ENCODE assay signal across 22 cellular contexts in genomic region chr5:64900618-64901017, GRCh38.
DNase-seq lines count a peak whose midpoint lies in the region; ATAC-seq, FAIRE-seq and TF ChIP-seq lines count a peak whose summit lies in the region.
"Had no signal": no experiment of that assay in that cellular context is flagged by ENCODE, and none has a peak within 500 bp of the region (broad histone marks: within the 10 kb centered on the region; RNA-seq: fewer than 3 reads in every experiment).

No MANE protein-coding gene starts in this region.

- H3K4me3 ChIP-seq in GM12878 (no peak overlapping the region), hepatocyte (no peak overlapping the region), HAP-1 (no peak overlapping the region)

- H3K36me3 ChIP-seq in GM12878 (ENCODE audit: control insufficient read depth in 2 of 2, insufficient read depth in 2 of 2, low read length in 1 of 2): no peaks in the 10 kb centered on the region
- no peaks in the 10 kb centered on the region for H3K36me3 ChIP-seq in hepatocyte (replicated peaks; ENCODE audit: insufficient read depth, low read depth)
- H3K36me3 ChIP-seq in HAP-1 (replicated peaks): no peaks in the 10 kb centered on the region

- H3K79me2 ChIP-seq in GM12878 (ENCODE audit: control insufficient read depth, insufficient read depth, low read length) (no peaks in the 10 kb centered on the region), hepatocyte (no peaks in the 10 kb centered on the region)

- intact Hi-C loops in GM12878 (cut with micrococcal nuclease; ENCODE audit: unreplicated experiment): no loop called here
- intact Hi-C loops in head of caudate nucleus (cut with DNase I): no loop called here

- 96% methylated on average over 2 of the region's 2 CpGs for WGBS in GM12878 (ENCODE audit: insufficient coverage, insufficient replicate concordance, low lambda C conversion rate, missing lambda C conversion rate)
- 72% methylated on average over 2 of the region's 2 CpGs for WGBS in hepatocyte (ENCODE audit: low lambda C conversion rate, missing lambda C conversion rate)

- DNase-seq in DMS53 (lab: John Stamatoyannopoulos, UW): peak; percentile 75
- DNase-seq in NCI-H146 (lab: John Stamatoyannopoulos, UW): peak; percentile 4
- DNase-seq in GM12878 (ENCODE audit: low read depth, low spot score): no peak
- peak; percentile 10 for DNase-seq in hepatocyte (ENCODE audit: low spot score)
- no peak for DNase-seq in HAP-1 (ENCODE audit: low spot score in 2 of 2)
- no peak for DNase-seq in head of caudate nucleus
- DNase-seq: AML-193; Calu3; CD4-positive, CD25-positive, alpha-beta regulatory T cell; DND-41; GF-D8; HFFc6; MM.1S; NCI-H1105; NCI-H1930; NCI-H524; NK-92 treated with Interleukin-12 subunit alpha and Interleukin-12 subunit beta, amount 100 ng/mL, for 24 hours; OCI-M1; SK-N-SH had no signal

- H2AFZ ChIP-seq in GM12878 (ENCODE audit: control insufficient read depth, low read depth, low read length) (no peak overlapping the region), hepatocyte (no peak overlapping the region)

- H3K4me1 ChIP-seq in GM12878 (ENCODE audit: control insufficient read depth, insufficient read depth, low read length): no peaks in the 10 kb centered on the region
- H3K4me1 ChIP-seq in hepatocyte (ENCODE audit: insufficient read depth): no peaks in the 10 kb centered on the region
- H3K4me1 ChIP-seq in HAP-1: no peaks in the 10 kb centered on the region

- in situ Hi-C loops in GM12878 (cut with MboI) (no loop called here), HAP-1 (cut with MboI; ENCODE audit: low sequenced_read_pairs) (no loop called here)

- TF ChIP-seq CTCF in GM12878 (IDR thresholded peaks at IDR 0.05 in 2 of 3, conservative IDR thresholded peaks at IDR 0.05 in 1 of 3; ENCODE audit: control insufficient read depth in 2 of 3, extremely low read depth in 1 of 3, insufficient read depth in 1 of 3, low read depth in 3 of 3, low read length in 3 of 3): no peak
- TF ChIP-seq CTCF in hepatocyte (IDR thresholded peaks at IDR 0.05; ENCODE audit: poor library complexity): no peak

- H3K9me2 ChIP-seq in hepatocyte (replicated peaks; ENCODE audit: insufficient read depth): no peaks in the 10 kb centered on the region
- H3K9me2 ChIP-seq: SK-N-SH had no signal

- FAIRE-seq in GM12878 (lab: Jason Lieb, UNC): no peak
- FAIRE-seq: H1 had no signal

- POLR2A ChIA-PET in GM12878 (lab: Charles Lee): interaction anchor here (0.6 kb wide), 2 partner anchors 8 to 42 kb away, joined by 3 read pairs; no protein-coding TSS in a partner anchor

- CTCF ChIA-PET in GM12878 (lab: Yijun Ruan, JAX): no interaction called here

- SMC1A ChIA-PET in GM12878 (lab: Charles Lee; ENCODE audit: uncharacterized antibody, unreplicated experiment): interaction anchor here (1.5 kb wide), 1 partner anchor 31 kb away, joined by 4 read pairs; no protein-coding TSS in a partner anchor

- RAD21 ChIA-PET in GM12878 (lab: Charles Lee; ENCODE audit: unreplicated experiment): no interaction called here

- H3K27ac ChIP-seq in GM12878 (ENCODE audit: control insufficient read depth, insufficient read depth): no peak overlapping the region
- no peak overlapping the region for H3K27ac ChIP-seq in hepatocyte
- H3K27ac ChIP-seq: KMS-11 had no signal

- H3K27me3 ChIP-seq in GM12878 (replicated peaks in 1 of 2; ENCODE audit: control insufficient read depth in 2 of 2, insufficient read depth in 2 of 2, low read length in 1 of 2): no peaks in the 10 kb centered on the region
- H3K27me3 ChIP-seq in hepatocyte: no peaks in the 10 kb centered on the region
- no peaks in the 10 kb centered on the region for H3K27me3 ChIP-seq in HAP-1 (ENCODE audit: low read depth)

- H3K9ac ChIP-seq in GM12878 (ENCODE audit: control insufficient read depth, insufficient read depth, low read length): no peak overlapping the region
- H3K9ac ChIP-seq: KMS-11, SK-N-SH had no signal

- TF ChIP-seq EP300 in GM12878 (IDR thresholded peaks at IDR 0.05; ENCODE audit: borderline replicate concordance in 1 of 2, control insufficient read depth in 1 of 2, low read depth in 2 of 2, low read length in 2 of 2): no peak

- H3K9me3 ChIP-seq in GM12878 (replicated peaks; ENCODE audit: control insufficient read depth, insufficient read depth, low read length) (no peaks in the 10 kb centered on the region; the same call in 2 of the 3 replicates), hepatocyte (ENCODE audit: low read depth) (no peaks in the 10 kb centered on the region), HAP-1 (no peaks in the 10 kb centered on the region)
- H3K9me3 ChIP-seq: SK-N-SH had no signal

- H4K20me1 ChIP-seq in GM12878 (ENCODE audit: control insufficient read depth, insufficient read depth) (no peaks in the 10 kb centered on the region), hepatocyte (ENCODE audit: insufficient read depth, poor library complexity, severe bottlenecking) (no peaks in the 10 kb centered on the region)

- TF ChIP-seq RAD21 in GM12878 (IDR thresholded peaks at IDR 0.05; ENCODE audit: insufficient read depth, low read depth, low read length): no peak

- no TSS peak for BruUV-seq in GM12878 (replicated peaks; lab: Mats Ljungman, UMichigan)

- TF ChIP-seq POLR2A in GM12878 (IDR thresholded peaks at IDR 0.05; ENCODE audit: low read depth, low read length): no peak

- ATAC-seq in GM12878: peak; percentile 32; the same call in 2 of the 3 replicates
- ATAC-seq in GM21825 (IDR thresholded peaks at IDR 0.05; ENCODE audit: unreplicated experiment): no peak

- H3K4me2 ChIP-seq in GM12878 (ENCODE audit: control insufficient read depth, insufficient read depth) (no peak overlapping the region), hepatocyte (no peak overlapping the region)
- H3K4me2 ChIP-seq: KMS-11, SK-N-SH had no signal

TF ChIP-seq in GM12878, 131 proteins besides CTCF, POLR2A, EP300 and RAD21:
- no peak for TF ChIP-seq SKIL (IDR thresholded peaks at IDR 0.05; ENCODE audit: low read depth, poor library complexity, severe bottlenecking)

Comparison
In these comparisons a context has a peak if more than half of its experiments do, and no peak if none do; other contexts are left out.
1. DNase-seq: peak in DMS53 (single experiment), NCI-H146 (single experiment) and hepatocyte (single experiment); none in GM12878 (single experiment), HAP-1 (0 of 2) and head of caudate nucleus (0 of 42).